In genomic region chr10:21020545-21020944, GRCh38 we compare ENCODE assay signal across 8 cellular contexts.
DNase-seq lines count a peak whose midpoint lies in the region; ATAC-seq, FAIRE-seq and TF ChIP-seq lines count a peak whose summit lies in the region.

No MANE protein-coding gene starts in this region.

- CTCF ChIA-PET in activated CD4-positive, alpha-beta memory T cell treated with anti-CD3 and anti-CD28 coated beads, Interleukin-2, amount 10 ng/mL, durations not matched to agents 7 days and 5 days (lab: Charles Lee): no interaction called here

- in situ Hi-C loops in GM13976 (cut with MboI; ENCODE audit: low sequenced_read_pairs, unreplicated experiment): no loop called here

- H3K4me2 ChIP-seq in mesendoderm (ENCODE audit: low read length): no peak overlapping the region

- FAIRE-seq in HTR-8/SVneo (lab: Jason Lieb, UNC): no peak

- H3K4me1 ChIP-seq in mesendoderm (ENCODE audit: control insufficient read depth, low read depth, low read length): no peaks in the 10 kb centered on the region

- H3K36me3 Mint-ChIP-seq in activated CD4-positive, alpha-beta memory T cell treated with anti-CD3 and anti-CD28 coated beads, Interleukin-2, amount 10 ng/mL, durations not matched to agents 7 days and 5 days (ENCODE audit: low read depth): no peaks in the 10 kb centered on the region

- no peak overlapping the region for H3K9ac ChIP-seq in mesendoderm (ENCODE audit: low read length)

- peaks cover 5% of the 10 kb centered on the region for H3K9me3 Mint-ChIP-seq in activated CD4-positive, alpha-beta memory T cell treated with anti-CD3 and anti-CD28 coated beads, Interleukin-2, amount 10 ng/mL, durations not matched to agents 7 days and 5 days

- no CpG with 5 or more reads among the region's 7 CpGs for WGBS in mesendoderm (ENCODE audit: extremely low coverage, insufficient coverage, low lambda C conversion rate)

- peak; percentile 39 for DNase-seq in GM13976 (ENCODE audit: low spot score)
- peak; percentile 15 for DNase-seq in HTR-8/SVneo (ENCODE audit: insufficient read length, low spot score)
- peak; percentile 19 for DNase-seq in activated CD4-positive, alpha-beta memory T cell treated with anti-CD3 and anti-CD28 coated beads, Interleukin-2, amount 10 ng/mL, durations not matched to agents 7 days and 5 days
- peak; percentile 64 for DNase-seq in mesendoderm
- DNase-seq in GM03348 (ENCODE audit: low spot score): no peak
- no peak for DNase-seq in islet precursor cell
- no peak for DNase-seq in DMS153 (lab: John Stamatoyannopoulos, UW)

- H3K4me3 ChIP-seq in mesendoderm (ENCODE audit: low read length): no peak overlapping the region

- no peak overlapping the region for H3K56ac ChIP-seq in mesendoderm (ENCODE audit: low read length)

- POLR2A ChIA-PET in activated CD4-positive, alpha-beta memory T cell treated with anti-CD3 and anti-CD28 coated beads, Interleukin-2, amount 10 ng/mL, durations not matched to agents 7 days and 5 days (lab: Charles Lee): no interaction called here

- no peaks in the 10 kb centered on the region for H3K27me3 ChIP-seq in mesendoderm (ENCODE audit: insufficient read depth, low read length, poor library complexity)

- H3K4me1 Mint-ChIP-seq in activated CD4-positive, alpha-beta memory T cell treated with anti-CD3 and anti-CD28 coated beads, Interleukin-2, amount 10 ng/mL, durations not matched to agents 7 days and 5 days: no peaks in the 10 kb centered on the region

- H3K79me2 ChIP-seq in mesendoderm (ENCODE audit: control insufficient read depth, insufficient read depth, low read length): no peaks in the 10 kb centered on the region

- no peaks in the 10 kb centered on the region for H3K36me3 ChIP-seq in mesendoderm (ENCODE audit: control insufficient read depth, insufficient read depth, low read length)

- H2AK5ac ChIP-seq in mesendoderm (ENCODE audit: low read length): no peak overlapping the region

- H4K5ac ChIP-seq in mesendoderm (ENCODE audit: low read length): no peak overlapping the region

- no peak overlapping the region for H3K23ac ChIP-seq in mesendoderm (ENCODE audit: low read length)

- peak; percentile 76 for ATAC-seq in GM21528 (IDR thresholded peaks at IDR 0.05; ENCODE audit: low FRiP score, unreplicated experiment)

- TF ChIP-seq CTCF in GM13976 (IDR thresholded peaks at IDR 0.05; ENCODE audit: borderline replicate concordance, control extremely low read depth, extremely low read depth, insufficient read depth, missing control alignments): peak; percentile 40

- no peak overlapping the region for H3K4me3 Mint-ChIP-seq in activated CD4-positive, alpha-beta memory T cell treated with anti-CD3 and anti-CD28 coated beads, Interleukin-2, amount 10 ng/mL, durations not matched to agents 7 days and 5 days

- no peak overlapping the region for H2BK120ac ChIP-seq in mesendoderm (ENCODE audit: low read depth, low read length)

- no peak overlapping the region for H3K18ac ChIP-seq in mesendoderm (ENCODE audit: low read length)

- no peak overlapping the region for H4K8ac ChIP-seq in mesendoderm (ENCODE audit: low read depth, low read length)

- no peaks in the 10 kb centered on the region for H3K79me1 ChIP-seq in mesendoderm (ENCODE audit: low read length)

- H2BK5ac ChIP-seq in mesendoderm (ENCODE audit: low read length): no peak overlapping the region

- no peak overlapping the region for H3K27ac Mint-ChIP-seq in activated CD4-positive, alpha-beta memory T cell treated with anti-CD3 and anti-CD28 coated beads, Interleukin-2, amount 10 ng/mL, durations not matched to agents 7 days and 5 days

- no peak overlapping the region for H3K27ac ChIP-seq in mesendoderm (ENCODE audit: low read depth, low read length)

- no peak overlapping the region for H2BK15ac ChIP-seq in mesendoderm (replicated peaks; ENCODE audit: low read depth)

- no peak overlapping the region for H3K4ac ChIP-seq in mesendoderm (ENCODE audit: low read depth, low read length)

- no peaks in the 10 kb centered on the region for H3K27me3 Mint-ChIP-seq in activated CD4-positive, alpha-beta memory T cell treated with anti-CD3 and anti-CD28 coated beads, Interleukin-2, amount 10 ng/mL, durations not matched to agents 7 days and 5 days

Comparison
In these comparisons a context has a peak if more than half of its experiments do, and no peak if none do; other contexts are left out.
1. DNase-seq: peak in GM13976 (single experiment), HTR-8/SVneo (single experiment), activated CD4-positive, alpha-beta memory T cell treated with anti-CD3 and anti-CD28 coated beads, Interleukin-2, amount 10 ng/mL, durations not matched to agents 7 days and 5 days (single experiment) and mesendoderm (single experiment); none in GM03348 (single experiment), islet precursor cell (single experiment) and DMS153 (single experiment).